In genomic region chr3:159861369-159861987, GRCh38 we compare ENCODE assay signal across 9 cellular contexts. TPM values are rescaled to one million over a fixed set of nuclear protein-coding genes. Genes with fewer than 3 reads are reported as not detected.
DNase-seq lines count a peak whose midpoint lies in the region; ATAC-seq lines count a peak whose summit lies in the region.
"Had no signal": no experiment of that assay in that cellular context is flagged by ENCODE, and none has a peak within 500 bp of the region (broad histone marks: within the 10 kb centered on the region; RNA-seq: fewer than 3 reads in every experiment).

No MANE protein-coding gene starts in this region.

- peaks cover 36% of the 10 kb centered on the region for H3K4me1 ChIP-seq in BLaER1

- H3K27me3 ChIP-seq in BLaER1 = no peaks in the 10 kb centered on the region

- peak overlapping the region; percentile 63 for H3K27ac ChIP-seq in BLaER1
- H3K27ac ChIP-seq: C4-2B had no signal

- 0 out of 2 replicates have a peak overlapping the region, but pooled peaks have one; percentile 32 for H3K9ac ChIP-seq in BLaER1

- H3K4me3 ChIP-seq in BLaER1 = no peak overlapping the region

- H3K36me3 ChIP-seq in BLaER1 = no peaks in the 10 kb centered on the region

- H3K4me2 ChIP-seq in BLaER1 = peak overlapping the region; percentile 68

- peak; percentile 54 for ATAC-seq in GM19397 (IDR thresholded peaks at IDR 0.05; ENCODE audit: unreplicated experiment)
- ATAC-seq in HG03064 (IDR thresholded peaks at IDR 0.05; ENCODE audit: low read depth, unreplicated experiment) = peak; percentile 65
- no peak for ATAC-seq in esophagus mucosa

- DNase-seq in dermis blood vessel endothelial cell (peak; percentile 66), SW480 (ENCODE audit: low spot score) (no peak), AG08395 (ENCODE audit: low spot score) (no peak)
- no peak for DNase-seq in stimulated activated naive CD4-positive, alpha-beta T cell treated with Interleukin-2 at 50 U/mL for 16 hours (lab: John Stamatoyannopoulos, UW)

- no peaks in the 10 kb centered on the region for H4K20me1 ChIP-seq in BLaER1

- no peaks in the 10 kb centered on the region for H3K9me3 ChIP-seq in BLaER1

RNA-seq across cellular contexts. Expression of gene SCHIP1, which starts 21.8 kb away (rescaled TPM):
- total RNA-seq in dermis blood vessel endothelial cell (13.4 and 27.7 TPM in 2 replicates), esophagus mucosa (1.00 TPM)
